Comparison of ENCODE assay signal across 27 cellular contexts in the genomic region with DNA sequence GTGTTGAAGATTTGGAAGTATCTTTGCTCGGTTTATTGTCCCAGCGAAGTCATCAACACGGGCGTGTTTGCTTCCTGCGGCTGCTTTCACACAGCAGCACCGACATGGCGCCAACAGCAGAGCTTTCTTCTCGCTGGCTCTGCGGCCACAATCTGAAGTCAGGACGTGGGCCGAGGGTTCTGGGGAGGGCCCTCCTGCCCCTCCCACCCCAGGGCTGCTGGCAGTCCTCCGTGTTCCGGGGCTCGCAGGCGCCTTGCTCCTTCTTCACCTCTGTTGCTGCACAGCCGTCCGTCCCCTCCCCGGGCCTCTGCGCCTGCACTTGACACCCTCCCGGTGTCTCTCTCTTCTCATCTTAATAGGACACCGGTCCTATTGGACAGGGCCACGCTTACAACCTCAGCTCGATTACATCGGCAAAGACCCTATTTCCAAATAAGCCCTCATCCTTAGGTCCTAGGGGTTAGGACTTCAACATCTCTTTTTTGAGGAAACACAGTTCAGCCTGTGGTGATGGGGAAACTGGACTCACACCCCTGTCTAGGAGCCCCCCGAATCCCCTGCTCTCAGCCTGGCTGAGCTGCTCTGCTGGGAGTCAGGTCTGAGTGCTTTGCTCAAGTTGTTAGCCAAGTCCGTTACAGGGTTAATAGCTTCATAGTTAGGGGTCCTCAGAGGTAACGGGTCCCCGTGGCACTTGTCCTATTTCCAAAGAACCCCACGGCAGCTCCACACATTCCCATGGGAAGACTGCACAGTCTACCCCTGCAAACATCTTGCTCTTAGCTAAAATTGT. TPM values are rescaled to one million over a fixed set of nuclear protein-coding genes. Genes with fewer than 3 reads are reported as not detected.
"Had no signal": no experiment of that assay in that cellular context is flagged by ENCODE, and none has a peak within 500 bp of the region (broad histone marks: within the 10 kb centered on the region; RNA-seq: fewer than 3 reads in every experiment).

No MANE protein-coding gene starts in this region.

- ATAC-seq: activated CD8-positive, alpha-beta T cell treated with anti-CD3 and anti-CD28 coated beads, Interleukin-2, amount 10 ng/mL, durations not matched to agents 7 days and 5 days; Panc1; T-helper 17 cell; WTC11 had no signal

- H3K4me1 Mint-ChIP-seq: WTC11 had no signal

- H3K27ac Mint-ChIP-seq: activated CD8-positive, alpha-beta T cell treated with anti-CD3 and anti-CD28 coated beads, Interleukin-2, amount 10 ng/mL, durations not matched to agents 7 days and 5 days; activated naive CD4-positive, alpha-beta T cell treated with anti-CD3 and anti-CD28 coated beads for 36 hours; activated naive CD8-positive, alpha-beta T cell; activated T-helper 1 cell treated with anti-CD3 and anti-CD28 coated beads, Interleukin-12 subunit alpha, Interleukin-12 subunit beta, Interleukin-2, Interleukin-4 antibody, amounts not matched to agents 30 ng/mL and 10 ng/mL and 1 ng/mL, durations not matched to agents 14 hours and 24 hours and 36 hours; T-helper 17 cell had no signal

- H3K4me3 Mint-ChIP-seq: activated CD8-positive, alpha-beta T cell treated with anti-CD3 and anti-CD28 coated beads, Interleukin-2, amount 10 ng/mL, durations not matched to agents 7 days and 5 days; activated naive CD4-positive, alpha-beta T cell treated with anti-CD3 and anti-CD28 coated beads for 36 hours; activated naive CD8-positive, alpha-beta T cell; activated T-helper 1 cell treated with anti-CD3 and anti-CD28 coated beads, Interleukin-12 subunit alpha, Interleukin-12 subunit beta, Interleukin-2, Interleukin-4 antibody, amounts not matched to agents 30 ng/mL and 10 ng/mL and 1 ng/mL, durations not matched to agents 14 hours and 24 hours and 36 hours; T-helper 17 cell; WTC11 had no signal

- H3K27me3 Mint-ChIP-seq: activated naive CD8-positive, alpha-beta T cell; T-helper 17 cell had no signal

- DNase-seq: activated CD4-positive, alpha-beta T cell treated with anti-CD3 and anti-CD28 coated beads for 48 hours; activated CD4-positive, alpha-beta T cell treated with anti-CD3 and anti-CD28 coated beads, Interleukin-2, amount 50 U/mL, for 4 hours; activated CD4-positive, CD25-positive, alpha-beta regulatory T cell treated with anti-CD3 and anti-CD28 coated beads, Interleukin-2, amount 50 U/mL, for 72 hours; activated CD8-positive, alpha-beta T cell treated with anti-CD3 and anti-CD28 coated beads, Interleukin-2, amount 10 ng/mL, durations not matched to agents 7 days and 5 days; activated gamma-delta T cell; activated naive CD4-positive, alpha-beta T cell treated with anti-CD3 and anti-CD28 coated beads for 36 hours; amygdala; brain microvascular endothelial cell; Kasumi-1; KBM-7; NCI-H1105 treated with DMSO at 0.1 percent for 48 hours; NCI-H1436 treated with DMSO at 0.1 percent for 48 hours; NCI-H187; NCI-H2081; NCI-H510A treated with DMSO at 0.1 percent for 48 hours; NCI-H69; NK-92 treated with Interleukin-12 subunit alpha and Interleukin-12 subunit beta, amount 100 ng/mL, for 24 hours; OCI-M1; SHP77; T-helper 17 cell; T-helper 9 cell had no signal

- H3K36me3 ChIP-seq: cardiac muscle cell had no signal

- H3K9me3 Mint-ChIP-seq: activated T-helper 1 cell treated with anti-CD3 and anti-CD28 coated beads, Interleukin-12 subunit alpha, Interleukin-12 subunit beta, Interleukin-2, Interleukin-4 antibody, amounts not matched to agents 30 ng/mL and 10 ng/mL and 1 ng/mL, durations not matched to agents 14 hours and 24 hours and 36 hours had no signal

- H3K27ac ChIP-seq: brain microvascular endothelial cell, cardiac muscle cell, SJSA1 had no signal

- H3K4me3 ChIP-seq: cardiac muscle cell, SJSA1 had no signal

- H3K27me3 ChIP-seq: brain microvascular endothelial cell, cardiac muscle cell had no signal

RNA-seq across cellular contexts. Expression of a gene that starts 2.7 kb away (rescaled TPM):
- total RNA-seq: activated CD8-positive, alpha-beta T cell treated with anti-CD3 and anti-CD28 coated beads, Interleukin-2, amount 10 ng/mL, durations not matched to agents 7 days and 5 days; cardiac muscle cell; T-helper 17 cell had no signal
- polyA plus RNA-seq: cardiac muscle cell had no signal
